21 cellular contexts compared by ENCODE assay signal in genomic region chr17:8502100-8502499, GRCh38.
"Had no signal": no experiment of that assay in that cellular context is flagged by ENCODE, and none has a peak within 500 bp of the region (broad histone marks: within the 10 kb centered on the region; RNA-seq: fewer than 3 reads in every experiment).

No MANE protein-coding gene starts in this region.

- H3K9me3 Mint-ChIP-seq: activated CD4-positive, alpha-beta T cell treated with anti-CD3 and anti-CD28 coated beads, Interleukin-2, amount 10 ng/mL, durations not matched to agents 7 days and 5 days; activated naive CD4-positive, alpha-beta T cell treated with anti-CD3 and anti-CD28 coated beads, Interleukin-2, amount 50 U/mL, for 24 hours; activated T-helper 1 cell treated with anti-CD3 and anti-CD28 coated beads, Interleukin-12 subunit alpha, Interleukin-12 subunit beta, Interleukin-2, Interleukin-4 antibody, amounts not matched to agents 30 ng/mL and 10 ng/mL and 1 ng/mL, durations not matched to agents 14 hours and 24 hours and 36 hours; central memory CD8-positive, alpha-beta T cell; nephron; T-cell; T-helper 2 cell treated with Interferon-gamma antibody and Interleukin-4, amounts not matched to agents 5 μg/mL and 100 μg/mL, for 36 hours had no signal

- H3K9me3 ChIP-seq: thyroid gland, uterus had no signal

- H3K27me3 ChIP-seq: foreskin keratinocyte, thyroid gland, uterus had no signal

- H3K4me1 ChIP-seq: foreskin keratinocyte, thyroid gland, uterus had no signal

- H3K36me3 ChIP-seq: uterus had no signal

- H3K27ac ChIP-seq: foreskin keratinocyte, thyroid gland, uterus, VCaP had no signal

- H3K4me1 Mint-ChIP-seq: activated CD4-positive, alpha-beta T cell treated with anti-CD3 and anti-CD28 coated beads, Interleukin-2, amount 10 ng/mL, durations not matched to agents 7 days and 5 days; activated naive CD4-positive, alpha-beta T cell treated with anti-CD3 and anti-CD28 coated beads, Interleukin-2, amount 50 U/mL, for 24 hours; central memory CD8-positive, alpha-beta T cell; nephron; T-cell had no signal

- H3K27ac Mint-ChIP-seq: activated CD4-positive, alpha-beta T cell treated with anti-CD3 and anti-CD28 coated beads, Interleukin-2, amount 10 ng/mL, durations not matched to agents 7 days and 5 days; activated CD8-positive, alpha-beta T cell treated with anti-CD3 and anti-CD28 coated beads, Interleukin-2, amount 10 ng/mL, durations not matched to agents 7 days and 5 days; activated naive CD4-positive, alpha-beta T cell treated with anti-CD3 and anti-CD28 coated beads, Interleukin-2, amount 50 U/mL, for 24 hours; activated T-helper 1 cell treated with anti-CD3 and anti-CD28 coated beads, Interleukin-12 subunit alpha, Interleukin-12 subunit beta, Interleukin-2, Interleukin-4 antibody, amounts not matched to agents 30 ng/mL and 10 ng/mL and 1 ng/mL, durations not matched to agents 14 hours and 24 hours and 36 hours; nephron; T-cell; T-helper 2 cell treated with Interferon-gamma antibody and Interleukin-4, amounts not matched to agents 5 μg/mL and 100 μg/mL, for 36 hours had no signal

- H3K4me3 Mint-ChIP-seq: activated CD4-positive, alpha-beta T cell treated with anti-CD3 and anti-CD28 coated beads, Interleukin-2, amount 10 ng/mL, durations not matched to agents 7 days and 5 days; activated CD8-positive, alpha-beta T cell treated with anti-CD3 and anti-CD28 coated beads, Interleukin-2, amount 10 ng/mL, durations not matched to agents 7 days and 5 days; activated naive CD4-positive, alpha-beta T cell treated with anti-CD3 and anti-CD28 coated beads, Interleukin-2, amount 50 U/mL, for 24 hours; activated T-helper 1 cell treated with anti-CD3 and anti-CD28 coated beads, Interleukin-12 subunit alpha, Interleukin-12 subunit beta, Interleukin-2, Interleukin-4 antibody, amounts not matched to agents 30 ng/mL and 10 ng/mL and 1 ng/mL, durations not matched to agents 14 hours and 24 hours and 36 hours; central memory CD8-positive, alpha-beta T cell; nephron; T-cell; T-helper 2 cell treated with Interferon-gamma antibody and Interleukin-4, amounts not matched to agents 5 μg/mL and 100 μg/mL, for 36 hours had no signal

- DNase-seq: activated CD4-positive, alpha-beta T cell treated with anti-CD3 and anti-CD28 coated beads, Interleukin-2, amount 10 ng/mL, durations not matched to agents 7 days and 5 days; activated CD4-positive, CD25-positive, alpha-beta regulatory T cell treated with anti-CD3 and anti-CD28 coated beads, Interleukin-2, amount 50 U/mL, for 72 hours; activated CD8-positive, alpha-beta T cell treated with anti-CD3 and anti-CD28 coated beads, Interleukin-2, amount 10 ng/mL, durations not matched to agents 7 days and 5 days; activated gamma-delta T cell treated with Interleukin-2 at 50 U/mL for 16 hours; anterior cingulate cortex; foreskin keratinocyte; mammary epithelial cell; midbrain; nucleus accumbens; posterior cingulate gyrus; stimulated activated CD4-positive, alpha-beta T cell treated with anti-CD3 and anti-CD28 coated beads, Interleukin-4, amount 100 ng/mL, for 24 hours; stimulated activated naive CD4-positive, alpha-beta T cell treated with Interleukin-2 at 50 U/mL for 16 hours; T-cell; thyroid gland; uterus had no signal

- H3K27me3 Mint-ChIP-seq: activated CD4-positive, alpha-beta T cell treated with anti-CD3 and anti-CD28 coated beads, Interleukin-2, amount 10 ng/mL, durations not matched to agents 7 days and 5 days; activated naive CD4-positive, alpha-beta T cell treated with anti-CD3 and anti-CD28 coated beads, Interleukin-2, amount 50 U/mL, for 24 hours; T-cell had no signal

- H3K4me3 ChIP-seq: thyroid gland, uterus had no signal
